ENCODE assay signal across 28 cellular contexts in genomic region chr12:106001819-106002218, GRCh38.
"Had no signal": no experiment of that assay in that cellular context is flagged by ENCODE, and none has a peak within 500 bp of the region (broad histone marks: within the 10 kb centered on the region; RNA-seq: fewer than 3 reads in every experiment).

No MANE protein-coding gene starts in this region.

- H2AFZ ChIP-seq: neural progenitor cell had no signal

- H3K9ac ChIP-seq: neural progenitor cell had no signal

- DNase-seq: immature natural killer cell; kidney; left colon; left lung; lower lobe of right lung; mesendoderm; naive B cell; natural killer cell; nephron progenitor cell; ovary; right lobe of liver; stimulated activated CD4-positive, alpha-beta T cell treated with anti-CD3 and anti-CD28 coated beads, Interleukin-1b, Interleukin-23, amount 100 ng/mL, for 48 hours; stimulated activated CD4-positive, alpha-beta T cell treated with anti-CD3 and anti-CD28 coated beads, Interleukin-2, amount 100 ng/mL, for 48 hours; stimulated activated CD4-positive, alpha-beta T cell treated with anti-CD3 and anti-CD28 coated beads, Interleukin-4, amount 100 ng/mL, for 4 hours; stimulated activated CD8-positive, alpha-beta memory T cell treated with anti-CD3 and anti-CD28 coated beads, Interleukin-4, amount 100 ng/mL, for 48 hours; stimulated activated naive CD4-positive, alpha-beta T cell treated with Interleukin-2 at 50 U/mL for 16 hours; stimulated activated naive CD8-positive, alpha-beta T cell treated with anti-CD3 and anti-CD28 coated beads, Interleukin-15, amount 100 ng/mL, for 72 hours; substantia nigra; upper lobe of left lung had no signal

- H3K4me1 Mint-ChIP-seq: immature natural killer cell; naive B cell; natural killer cell; nephron progenitor cell; stimulated activated memory B cell treated with anti-CD40 and anti-IgM and Interleukin-4, amounts not matched to agents 10 μg/mL and 1 μg/mL and 100 μg/mL, for 72 hours; stimulated activated naive CD8-positive, alpha-beta T cell treated with anti-CD3 and anti-CD28 coated beads, Interleukin-15, amount 100 ng/mL, for 72 hours had no signal

- H3K9me3 Mint-ChIP-seq: natural killer cell had no signal

- H3K27ac ChIP-seq: left lung, lower lobe of right lung, neural progenitor cell, ovary, right atrium auricular region, right lobe of liver, tibial nerve, upper lobe of left lung, vagina had no signal

- ATAC-seq: left colon; left lung; lower lobe of right lung; natural killer cell; right lobe of liver; stimulated activated memory B cell treated with anti-CD40 and anti-IgM and Interleukin-4, amounts not matched to agents 10 μg/mL and 1 μg/mL and 100 μg/mL, for 72 hours; stimulated activated naive CD8-positive, alpha-beta T cell treated with anti-CD3 and anti-CD28 coated beads, Interleukin-15, amount 100 ng/mL, for 72 hours had no signal

- H3K4me3 Mint-ChIP-seq: immature natural killer cell; mesothelial cell of epicardium; naive B cell; natural killer cell; nephron progenitor cell; neural progenitor cell; stimulated activated memory B cell treated with anti-CD40 and anti-IgM and Interleukin-4, amounts not matched to agents 10 μg/mL and 1 μg/mL and 100 μg/mL, for 72 hours; stimulated activated naive CD8-positive, alpha-beta T cell treated with anti-CD3 and anti-CD28 coated beads, Interleukin-15, amount 100 ng/mL, for 72 hours had no signal

- FAIRE-seq: islet of Langerhans, kidney had no signal

- H3K27me3 ChIP-seq: left lung, neural progenitor cell, ovary, right atrium auricular region, right lobe of liver, tibial nerve, upper lobe of left lung, vagina had no signal

- H3K36me3 ChIP-seq: left lung, lower lobe of right lung, neural progenitor cell, ovary, right atrium auricular region, right lobe of liver, tibial nerve, upper lobe of left lung, vagina had no signal

- H3K4me2 ChIP-seq: neural progenitor cell, smooth muscle cell had no signal

- H3K4me1 ChIP-seq: left lung, lower lobe of right lung, neural progenitor cell, right lobe of liver, tibial nerve, upper lobe of left lung, vagina had no signal

- H3K4me3 ChIP-seq: left lung, lower lobe of right lung, neural progenitor cell, ovary, right atrium auricular region, right lobe of liver, smooth muscle cell, tibial nerve, upper lobe of left lung, vagina had no signal

- H3K27ac Mint-ChIP-seq: immature natural killer cell; mesothelial cell of epicardium; naive B cell; natural killer cell; nephron progenitor cell; neural progenitor cell; progenitor cell of endocrine pancreas; stimulated activated memory B cell treated with anti-CD40 and anti-IgM and Interleukin-4, amounts not matched to agents 10 μg/mL and 1 μg/mL and 100 μg/mL, for 72 hours; stimulated activated naive CD8-positive, alpha-beta T cell treated with anti-CD3 and anti-CD28 coated beads, Interleukin-15, amount 100 ng/mL, for 72 hours had no signal

- H3K36me3 Mint-ChIP-seq: immature natural killer cell; natural killer cell; stimulated activated memory B cell treated with anti-CD40 and anti-IgM and Interleukin-4, amounts not matched to agents 10 μg/mL and 1 μg/mL and 100 μg/mL, for 72 hours had no signal

- H3K9me3 ChIP-seq: lower lobe of right lung, ovary, right atrium auricular region, right lobe of liver, tibial nerve, upper lobe of left lung, vagina had no signal
